In the genomic region with DNA sequence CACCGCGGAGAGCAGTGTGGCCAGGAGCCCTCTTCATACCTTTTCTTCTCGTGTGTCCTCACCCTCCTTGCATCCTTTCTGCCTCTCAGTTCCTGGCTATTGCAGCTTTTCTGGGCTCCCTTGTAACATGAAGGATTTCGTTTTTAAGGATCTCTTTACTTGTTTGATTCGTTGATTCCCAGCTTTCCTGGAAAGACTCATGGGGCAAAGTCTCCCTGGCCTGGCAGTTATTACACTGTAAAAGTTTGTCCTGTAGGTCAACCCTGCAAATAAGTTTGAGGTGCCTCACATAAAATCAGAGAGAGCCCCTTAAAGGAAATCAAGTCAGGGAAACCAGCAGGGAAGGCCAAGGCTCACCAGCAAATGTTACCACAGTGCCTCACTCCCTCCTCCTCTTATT, we compare ENCODE assay signal across 30 cellular contexts.
"Had no signal": no experiment of that assay in that cellular context is flagged by ENCODE, and none has a peak within 500 bp of the region (broad histone marks: within the 10 kb centered on the region; RNA-seq: fewer than 3 reads in every experiment).

No MANE protein-coding gene starts in this region.

- H3K27ac Mint-ChIP-seq: activated CD4-positive, alpha-beta T cell treated with anti-CD3 and anti-CD28 coated beads for 36 hours; activated CD4-positive, alpha-beta T cell treated with anti-CD3 and anti-CD28 coated beads, Interleukin-2, amount 10 ng/mL, durations not matched to agents 24 days and 14 days; activated CD8-positive, alpha-beta T cell treated with anti-CD3 and anti-CD28 coated beads for 36 hours; activated naive CD4-positive, alpha-beta T cell treated with anti-CD3 and anti-CD28 coated beads, Interleukin-2, amount 10 ng/mL, durations not matched to agents 7 days and 5 days; activated naive CD4-positive, alpha-beta T cell treated with anti-CD3 and anti-CD28 coated beads, Interleukin-2, amount 50 U/mL, for 72 hours; activated naive CD8-positive, alpha-beta T cell treated with anti-CD3 and anti-CD28 coated beads, Interleukin-2, amount 10 ng/mL, durations not matched to agents 7 days and 5 days; activated T-helper 1 cell treated with anti-CD3 and anti-CD28 coated beads, Interleukin-12 subunit alpha, Interleukin-12 subunit beta, Interleukin-2, Interleukin-4 antibody, amounts not matched to agents 30 ng/mL and 10 ng/mL and 1 ng/mL, durations not matched to agents 14 hours and 24 hours and 36 hours; activated T-helper 2 cell treated with anti-CD3 and anti-CD28 coated beads, Interferon-gamma antibody, Interleukin-2, Interleukin-4, amounts not matched to agents 10 μg/mL and 5 μg/mL and 100 μg/mL, durations not matched to agents 14 hours and 24 hours and 36 hours; dendritic cell treated with granulocyte-macrophage colony-stimulating factor and Interleukin-4, amounts not matched to agents 40 ng/mL and 50 ng/mL, for 4 days; effector memory CD8-positive, alpha-beta T cell had no signal

- H3K4me3 ChIP-seq: ascending aorta, breast epithelium, cardiac muscle cell, coronary artery, dorsolateral prefrontal cortex, esophagus muscularis mucosa, gastrocnemius medialis had no signal

- H3K27me3 Mint-ChIP-seq: activated CD4-positive, alpha-beta T cell treated with anti-CD3 and anti-CD28 coated beads for 36 hours; activated CD8-positive, alpha-beta T cell treated with anti-CD3 and anti-CD28 coated beads for 36 hours; activated naive CD4-positive, alpha-beta T cell treated with anti-CD3 and anti-CD28 coated beads, Interleukin-2, amount 10 ng/mL, durations not matched to agents 7 days and 5 days; dendritic cell treated with granulocyte-macrophage colony-stimulating factor and Interleukin-4, amounts not matched to agents 40 ng/mL and 50 ng/mL, for 4 days had no signal

- ATAC-seq: activated CD4-positive, alpha-beta T cell treated with anti-CD3 and anti-CD28 coated beads for 36 hours; activated CD8-positive, alpha-beta T cell treated with anti-CD3 and anti-CD28 coated beads for 36 hours; activated naive CD4-positive, alpha-beta T cell treated with anti-CD3 and anti-CD28 coated beads, Interleukin-2, amount 50 U/mL, for 72 hours; activated T-cell treated with anti-CD3 and anti-CD28 coated beads, Interleukin-2, amount 50 U/mL, for 4 hours; effector memory CD8-positive, alpha-beta T cell; foreskin keratinocyte; gastrocnemius medialis had no signal

- H3K9me3 Mint-ChIP-seq: activated CD4-positive, alpha-beta T cell treated with anti-CD3 and anti-CD28 coated beads, Interleukin-2, amount 10 ng/mL, durations not matched to agents 24 days and 14 days; activated CD8-positive, alpha-beta T cell treated with anti-CD3 and anti-CD28 coated beads for 36 hours; activated naive CD4-positive, alpha-beta T cell treated with anti-CD3 and anti-CD28 coated beads, Interleukin-2, amount 10 ng/mL, durations not matched to agents 7 days and 5 days; activated naive CD4-positive, alpha-beta T cell treated with anti-CD3 and anti-CD28 coated beads, Interleukin-2, amount 50 U/mL, for 72 hours; activated naive CD8-positive, alpha-beta T cell treated with anti-CD3 and anti-CD28 coated beads, Interleukin-2, amount 10 ng/mL, durations not matched to agents 7 days and 5 days; activated T-cell treated with anti-CD3 and anti-CD28 coated beads, Interleukin-2, amount 50 U/mL, for 4 hours; activated T-helper 1 cell treated with anti-CD3 and anti-CD28 coated beads, Interleukin-12 subunit alpha, Interleukin-12 subunit beta, Interleukin-2, Interleukin-4 antibody, amounts not matched to agents 30 ng/mL and 10 ng/mL and 1 ng/mL, durations not matched to agents 14 hours and 24 hours and 36 hours; activated T-helper 2 cell treated with anti-CD3 and anti-CD28 coated beads, Interferon-gamma antibody, Interleukin-2, Interleukin-4, amounts not matched to agents 10 μg/mL and 5 μg/mL and 100 μg/mL, durations not matched to agents 14 hours and 24 hours and 36 hours; dendritic cell treated with granulocyte-macrophage colony-stimulating factor and Interleukin-4, amounts not matched to agents 40 ng/mL and 50 ng/mL, for 4 days; effector memory CD8-positive, alpha-beta T cell had no signal

- H3K36me3 ChIP-seq: ascending aorta, breast epithelium, cardiac muscle cell, gastrocnemius medialis had no signal

- H3K9me3 ChIP-seq: ascending aorta, breast epithelium, esophagus muscularis mucosa, gastrocnemius medialis had no signal

- H3K36me3 Mint-ChIP-seq: activated naive CD4-positive, alpha-beta T cell treated with anti-CD3 and anti-CD28 coated beads, Interleukin-2, amount 10 ng/mL, durations not matched to agents 7 days and 5 days; activated naive CD4-positive, alpha-beta T cell treated with anti-CD3 and anti-CD28 coated beads, Interleukin-2, amount 50 U/mL, for 72 hours; brain had no signal

- H3K27ac ChIP-seq: ascending aorta, cardiac muscle cell, coronary artery, dorsolateral prefrontal cortex, esophagus muscularis mucosa, foreskin keratinocyte, gastrocnemius medialis had no signal

- H3K4me1 Mint-ChIP-seq: activated CD4-positive, alpha-beta T cell treated with anti-CD3 and anti-CD28 coated beads for 36 hours; activated CD4-positive, alpha-beta T cell treated with anti-CD3 and anti-CD28 coated beads, Interleukin-2, amount 10 ng/mL, durations not matched to agents 24 days and 14 days; activated naive CD4-positive, alpha-beta T cell treated with anti-CD3 and anti-CD28 coated beads, Interleukin-2, amount 10 ng/mL, durations not matched to agents 7 days and 5 days; brain had no signal

- DNase-seq: activated CD4-positive, alpha-beta T cell treated with anti-CD3 and anti-CD28 coated beads for 36 hours; activated CD4-positive, alpha-beta T cell treated with anti-CD3 and anti-CD28 coated beads, Interleukin-2, amount 10 ng/mL, durations not matched to agents 24 days and 14 days; activated CD4-positive, alpha-beta T cell treated with anti-CD3 and anti-CD28 coated beads, Interleukin-2, amount 50 U/mL, for 4 hours; activated CD4-positive, CD25-positive, alpha-beta regulatory T cell; activated CD4-positive, CD25-positive, alpha-beta regulatory T cell treated with anti-CD3 and anti-CD28 coated beads, Interleukin-2, amount 50 U/mL, for 72 hours; activated CD8-positive, alpha-beta memory T cell treated with anti-CD3 and anti-CD28 coated beads for 24 hours; activated CD8-positive, alpha-beta T cell treated with anti-CD3 and anti-CD28 coated beads for 36 hours; activated gamma-delta T cell; activated naive CD4-positive, alpha-beta T cell; activated naive CD4-positive, alpha-beta T cell treated with anti-CD3 and anti-CD28 coated beads, Interleukin-2, amount 10 ng/mL, durations not matched to agents 7 days and 5 days; activated naive CD8-positive, alpha-beta T cell treated with anti-CD3 and anti-CD28 coated beads, Interleukin-2, amount 10 ng/mL, durations not matched to agents 7 days and 5 days; activated T-cell treated with anti-CD3 and anti-CD28 coated beads, Interleukin-2, amount 50 U/mL, for 4 hours; central memory CD4-positive, alpha-beta T cell; cerebellar nuclear complex; dorsolateral prefrontal cortex; effector memory CD8-positive, alpha-beta T cell; erythroblast; foreskin keratinocyte; gastrocnemius medialis; T-helper 2 cell had no signal

- H3K27me3 ChIP-seq: ascending aorta, breast epithelium, cardiac muscle cell, esophagus muscularis mucosa, foreskin keratinocyte, gastrocnemius medialis had no signal

- H3K4me3 Mint-ChIP-seq: activated CD4-positive, alpha-beta T cell treated with anti-CD3 and anti-CD28 coated beads for 36 hours; activated CD4-positive, alpha-beta T cell treated with anti-CD3 and anti-CD28 coated beads, Interleukin-2, amount 10 ng/mL, durations not matched to agents 24 days and 14 days; activated CD8-positive, alpha-beta T cell treated with anti-CD3 and anti-CD28 coated beads for 36 hours; activated naive CD4-positive, alpha-beta T cell treated with anti-CD3 and anti-CD28 coated beads, Interleukin-2, amount 10 ng/mL, durations not matched to agents 7 days and 5 days; activated naive CD8-positive, alpha-beta T cell treated with anti-CD3 and anti-CD28 coated beads, Interleukin-2, amount 10 ng/mL, durations not matched to agents 7 days and 5 days; activated T-cell treated with anti-CD3 and anti-CD28 coated beads, Interleukin-2, amount 50 U/mL, for 4 hours; activated T-helper 1 cell treated with anti-CD3 and anti-CD28 coated beads, Interleukin-12 subunit alpha, Interleukin-12 subunit beta, Interleukin-2, Interleukin-4 antibody, amounts not matched to agents 30 ng/mL and 10 ng/mL and 1 ng/mL, durations not matched to agents 14 hours and 24 hours and 36 hours; brain; dendritic cell treated with granulocyte-macrophage colony-stimulating factor and Interleukin-4, amounts not matched to agents 40 ng/mL and 50 ng/mL, for 4 days; effector memory CD8-positive, alpha-beta T cell had no signal

- H3K4me1 ChIP-seq: ascending aorta, breast epithelium, esophagus muscularis mucosa, gastrocnemius medialis had no signal
